Comparison of ENCODE assay signal across 11 cellular contexts in the genomic region with DNA sequence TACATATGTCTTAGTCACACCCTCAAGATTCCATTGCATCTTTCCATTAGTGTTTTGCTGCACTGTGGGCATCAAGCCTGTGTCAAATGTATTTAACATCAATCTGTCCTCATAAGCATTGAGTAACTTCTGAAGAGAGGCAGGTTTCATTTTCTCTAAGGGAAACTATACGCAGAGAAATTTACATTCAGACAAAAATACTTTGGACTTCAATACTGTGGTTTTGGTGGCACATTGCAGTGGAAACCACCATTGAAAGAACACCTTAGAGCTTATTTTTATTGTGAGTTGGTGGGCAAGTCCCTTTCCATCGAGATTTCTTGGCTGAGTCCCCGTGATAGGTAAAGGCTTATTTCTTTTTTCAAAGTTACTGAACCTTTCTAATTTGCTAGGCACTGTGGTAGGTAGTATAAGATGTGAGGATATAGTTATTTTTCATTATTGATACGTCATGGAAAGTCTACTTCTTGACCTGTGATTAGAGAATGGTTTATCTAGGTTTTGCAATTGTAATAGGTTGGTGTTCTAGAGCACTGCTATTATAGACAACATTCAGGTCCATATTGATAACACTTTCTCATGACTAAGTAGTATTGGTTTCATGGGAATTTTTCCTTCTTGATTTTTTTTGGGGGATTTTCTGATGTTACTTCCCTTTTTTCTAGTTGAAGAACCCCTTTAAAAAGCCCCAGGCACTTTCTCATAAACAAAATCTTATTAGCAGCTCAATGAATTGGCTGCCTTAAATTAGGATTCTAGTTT.
DNase-seq lines count a peak whose midpoint lies in the region; ATAC-seq and TF ChIP-seq lines count a peak whose summit lies in the region.
"Had no signal": no experiment of that assay in that cellular context is flagged by ENCODE, and none has a peak within 500 bp of the region (broad histone marks: within the 10 kb centered on the region; RNA-seq: fewer than 3 reads in every experiment).

No MANE protein-coding gene starts in this region.

- H3K27ac Mint-ChIP-seq in activated CD4-positive, alpha-beta memory T cell treated with anti-CD3 and anti-CD28 coated beads, Interleukin-2, amount 10 ng/mL, durations not matched to agents 7 days and 5 days = no peak overlapping the region

- H3K36me3 Mint-ChIP-seq in activated CD4-positive, alpha-beta memory T cell treated with anti-CD3 and anti-CD28 coated beads, Interleukin-2, amount 10 ng/mL, durations not matched to agents 7 days and 5 days (ENCODE audit: low read depth) = no peaks in the 10 kb centered on the region

- no peak overlapping the region for H3K27ac ChIP-seq in tibial artery
- H3K27ac ChIP-seq: coronary artery, vagina had no signal

- in situ Hi-C loops in GM13976 (cut with MboI; ENCODE audit: low sequenced_read_pairs, unreplicated experiment) = no loop called here

- POLR2A ChIA-PET in activated CD4-positive, alpha-beta memory T cell treated with anti-CD3 and anti-CD28 coated beads, Interleukin-2, amount 10 ng/mL, durations not matched to agents 7 days and 5 days (lab: Charles Lee) = no interaction called here

- H3K9me3 Mint-ChIP-seq in activated CD4-positive, alpha-beta memory T cell treated with anti-CD3 and anti-CD28 coated beads, Interleukin-2, amount 10 ng/mL, durations not matched to agents 7 days and 5 days = no peaks in the 10 kb centered on the region

- H3K36me3 ChIP-seq in tibial artery = no peaks in the 10 kb centered on the region
- H3K36me3 ChIP-seq: vagina had no signal

- no peaks in the 10 kb centered on the region for H3K27me3 ChIP-seq in tibial artery
- H3K27me3 ChIP-seq: vagina had no signal

- H3K4me3 ChIP-seq in tibial artery = no peak overlapping the region
- H3K4me3 ChIP-seq: coronary artery, vagina had no signal

- peak overlapping the region; percentile 29 for H3K4me3 Mint-ChIP-seq in activated CD4-positive, alpha-beta memory T cell treated with anti-CD3 and anti-CD28 coated beads, Interleukin-2, amount 10 ng/mL, durations not matched to agents 7 days and 5 days

- peaks cover 4% of the 10 kb centered on the region for H3K27me3 Mint-ChIP-seq in activated CD4-positive, alpha-beta memory T cell treated with anti-CD3 and anti-CD28 coated beads, Interleukin-2, amount 10 ng/mL, durations not matched to agents 7 days and 5 days

- H3K4me1 ChIP-seq in tibial artery = no peaks in the 10 kb centered on the region
- H3K4me1 ChIP-seq: vagina had no signal

- H3K4me1 Mint-ChIP-seq in activated CD4-positive, alpha-beta memory T cell treated with anti-CD3 and anti-CD28 coated beads, Interleukin-2, amount 10 ng/mL, durations not matched to agents 7 days and 5 days = peaks cover 13% of the 10 kb centered on the region

- CTCF ChIA-PET in activated CD4-positive, alpha-beta memory T cell treated with anti-CD3 and anti-CD28 coated beads, Interleukin-2, amount 10 ng/mL, durations not matched to agents 7 days and 5 days (lab: Charles Lee) = no interaction called here

- intact Hi-C loops in tibial artery (cut with DNase I; ENCODE audit: low total_unique reads) (loop anchor here (10.0 kb wide), 1 partner anchor 414 kb away; no protein-coding TSS in a partner anchor), posterior cingulate gyrus (cut with DNase I) (no loop called here)

- ATAC-seq in GM19395 (IDR thresholded peaks at IDR 0.05; ENCODE audit: unreplicated experiment) = peak; percentile 90
- peak; percentile 88 for ATAC-seq in HG03039 (IDR thresholded peaks at IDR 0.05; ENCODE audit: unreplicated experiment)

- TF ChIP-seq CTCF in GM13976 (IDR thresholded peaks at IDR 0.05; ENCODE audit: borderline replicate concordance, control extremely low read depth, extremely low read depth, insufficient read depth, missing control alignments) (no peak), tibial artery (IDR thresholded peaks at IDR 0.05) (no peak)

- DNase-seq in GM13976 (ENCODE audit: low spot score) = peak; percentile 32
- DNase-seq in activated CD4-positive, alpha-beta memory T cell treated with anti-CD3 and anti-CD28 coated beads, Interleukin-2, amount 10 ng/mL, durations not matched to agents 7 days and 5 days = no peak
- no peak for DNase-seq in tibial artery
- DNase-seq in DMS53 (lab: John Stamatoyannopoulos, UW) = no peak
- no peak for DNase-seq in posterior cingulate gyrus
- DNase-seq in GM03348 (ENCODE audit: low spot score) = no peak
- DNase-seq: NCI-H2171 treated with DMSO at 0.1 percent for 48 hours had no signal

- H3K9me3 ChIP-seq in tibial artery = no peaks in the 10 kb centered on the region
- H3K9me3 ChIP-seq: vagina had no signal
